In genomic region chr18:36083729-36084128, GRCh38 we compare ENCODE assay signal across 20 cellular contexts. TPM values are rescaled to one million over a fixed set of nuclear protein-coding genes. Genes with fewer than 3 reads are reported as not detected.
DNase-seq lines count a peak whose midpoint lies in the region; ATAC-seq, FAIRE-seq and TF ChIP-seq lines count a peak whose summit lies in the region.
"Had no signal": no experiment of that assay in that cellular context is flagged by ENCODE, and none has a peak within 500 bp of the region (broad histone marks: within the 10 kb centered on the region; RNA-seq: fewer than 3 reads in every experiment).

No MANE protein-coding gene starts in this region.

- no peak overlapping the region for H3K27ac Mint-ChIP-seq in memory B cell
- no peak overlapping the region for H3K27ac Mint-ChIP-seq in activated naive CD4-positive, alpha-beta T cell treated with anti-CD3 and anti-CD28 coated beads, Interleukin-2, amount 10 ng/mL, durations not matched to agents 7 days and 5 days
- H3K27ac Mint-ChIP-seq: CD4-positive, CD25-positive, alpha-beta regulatory T cell; stimulated activated effector memory CD8-positive, alpha-beta T cell treated with anti-CD3 and anti-CD28 coated beads, Interleukin-12 subunit alpha, Interleukin-12 subunit beta, amount 100 ng/mL, for 72 hours; T-cell had no signal

- H3K27me3 Mint-ChIP-seq in memory B cell, result peaks cover 2% of the 10 kb centered on the region
- H3K27me3 Mint-ChIP-seq in activated naive CD4-positive, alpha-beta T cell treated with anti-CD3 and anti-CD28 coated beads, Interleukin-2, amount 10 ng/mL, durations not matched to agents 7 days and 5 days, result peaks cover 14% of the 10 kb centered on the region

- peaks cover 6% of the 10 kb centered on the region for H3K9me3 Mint-ChIP-seq in memory B cell
- peaks cover 9% of the 10 kb centered on the region for H3K9me3 Mint-ChIP-seq in activated naive CD4-positive, alpha-beta T cell treated with anti-CD3 and anti-CD28 coated beads, Interleukin-2, amount 10 ng/mL, durations not matched to agents 7 days and 5 days

- H3K36me3 Mint-ChIP-seq in memory B cell, result peaks cover 3% of the 10 kb centered on the region
- H3K36me3 Mint-ChIP-seq in activated naive CD4-positive, alpha-beta T cell treated with anti-CD3 and anti-CD28 coated beads, Interleukin-2, amount 10 ng/mL, durations not matched to agents 7 days and 5 days, result no peaks in the 10 kb centered on the region
- H3K36me3 Mint-ChIP-seq: CD4-positive, CD25-positive, alpha-beta regulatory T cell; stimulated activated effector memory CD8-positive, alpha-beta T cell treated with anti-CD3 and anti-CD28 coated beads, Interleukin-12 subunit alpha, Interleukin-12 subunit beta, amount 100 ng/mL, for 72 hours had no signal

- peak; percentile 57 for FAIRE-seq in GM12891 (lab: Jason Lieb, UNC)

- TF ChIP-seq POLR2A in GM12891 (IDR thresholded peaks at IDR 0.05; ENCODE audit: low read depth, low read length), result no peak

- ATAC-seq in GM21367 (IDR thresholded peaks at IDR 0.05; ENCODE audit: unreplicated experiment) (peak; percentile 52), memory B cell (ENCODE audit: low read depth) (peak; percentile 64), GM21717 (IDR thresholded peaks at IDR 0.05; ENCODE audit: unreplicated experiment) (no peak)
- ATAC-seq: sciatic nerve; stimulated activated effector memory CD8-positive, alpha-beta T cell treated with anti-CD3 and anti-CD28 coated beads, Interleukin-12 subunit alpha, Interleukin-12 subunit beta, amount 100 ng/mL, for 72 hours; T-cell had no signal

- CTCF ChIA-PET in activated naive CD4-positive, alpha-beta T cell treated with anti-CD3 and anti-CD28 coated beads, Interleukin-2, amount 10 ng/mL, durations not matched to agents 7 days and 5 days (lab: Charles Lee), result no interaction called here

- DNase-seq in GM12891 (ENCODE audit: insufficient read length, low spot score) (no peak), MV-4-11 (lab: John Stamatoyannopoulos, UW) (peak; percentile 67), memory B cell (ENCODE audit: low spot score in 2 of 2) (no peak)
- no peak for DNase-seq in activated naive CD4-positive, alpha-beta T cell treated with anti-CD3 and anti-CD28 coated beads, Interleukin-2, amount 10 ng/mL, durations not matched to agents 7 days and 5 days
- no peak for DNase-seq in activated CD8-positive, alpha-beta memory T cell treated with anti-CD3 and anti-CD28 coated beads for 24 hours
- DNase-seq: activated CD4-positive, alpha-beta T cell treated with anti-CD3 and anti-CD28 coated beads, Interleukin-2, amount 50 U/mL, for 48 hours; adrenal gland; brain microvascular endothelial cell; CD4-positive, CD25-positive, alpha-beta regulatory T cell; mesendoderm; NCI-H1092 treated with DMSO at 0.1 percent for 48 hours; NCI-H187 treated with DMSO at 0.1 percent for 48 hours; NCI-H2171 treated with DMSO at 0.1 percent for 48 hours; NCI-H510A treated with DMSO at 0.1 percent for 48 hours; stimulated activated CD4-positive, alpha-beta T cell treated with anti-CD3 and anti-CD28 coated beads, Interleukin-4, amount 100 ng/mL, for 24 hours; T-cell had no signal

- no peak overlapping the region for H3K4me3 Mint-ChIP-seq in memory B cell
- H3K4me3 Mint-ChIP-seq in activated naive CD4-positive, alpha-beta T cell treated with anti-CD3 and anti-CD28 coated beads, Interleukin-2, amount 10 ng/mL, durations not matched to agents 7 days and 5 days, result no peak overlapping the region
- H3K4me3 Mint-ChIP-seq: CD4-positive, CD25-positive, alpha-beta regulatory T cell; stimulated activated effector memory CD8-positive, alpha-beta T cell treated with anti-CD3 and anti-CD28 coated beads, Interleukin-12 subunit alpha, Interleukin-12 subunit beta, amount 100 ng/mL, for 72 hours; T-cell had no signal

- H3K4me1 Mint-ChIP-seq in memory B cell, result peaks cover 19% of the 10 kb centered on the region
- H3K4me1 Mint-ChIP-seq in activated naive CD4-positive, alpha-beta T cell treated with anti-CD3 and anti-CD28 coated beads, Interleukin-2, amount 10 ng/mL, durations not matched to agents 7 days and 5 days, result peaks cover 16% of the 10 kb centered on the region
- H3K4me1 Mint-ChIP-seq: T-cell had no signal

TF ChIP-seq in GM12891, 5 proteins besides CTCF, POLR2A, EP300 and RAD21:
- TF ChIP-seq SPI1 (IDR thresholded peaks at IDR 0.05; ENCODE audit: low read depth, low read length), result peak; percentile 91
- TF ChIP-seq POLR2AphosphoS5 (IDR thresholded peaks at IDR 0.05; ENCODE audit: low read depth, low read length), result no peak

RNA-seq across cellular contexts. Expression of gene RPRD1A, which starts 16.4 kb away (rescaled TPM):
- polyA plus RNA-seq in GM12891 (2012; ENCODE audit: low read depth, missing spikeins), result 27.4 TPM

RNA-seq across cellular contexts. Expression of gene SLC39A6, which starts 45.4 kb away (rescaled TPM):
- polyA plus RNA-seq in GM12891 (2012; ENCODE audit: low read depth, missing spikeins), result 15.4 TPM

RNA-seq across cellular contexts. Expression of gene ELP2, which starts 46.0 kb away (rescaled TPM):
- 71.4 TPM for polyA plus RNA-seq in GM12891 (2012; ENCODE audit: low read depth, missing spikeins)
